8 cellular contexts compared by ENCODE assay signal in genomic region chr19:45615795-45616708, GRCh38. TPM values are rescaled to one million over a fixed set of nuclear protein-coding genes. Genes with fewer than 3 reads are reported as not detected.
DNase-seq lines count a peak whose midpoint lies in the region; ATAC-seq, FAIRE-seq and TF ChIP-seq lines count a peak whose summit lies in the region.

No MANE protein-coding gene starts in this region.

- H3K4me3 Mint-ChIP-seq in Caco-2 (ENCODE audit: unreplicated experiment) = no peak overlapping the region
- no peak overlapping the region for H3K4me3 Mint-ChIP-seq in activated T-cell treated with anti-CD3 and anti-CD28 coated beads, Interleukin-2, amount 50 U/mL, for 72 hours

- TF ChIP-seq CTCF in Caco-2 (IDR thresholded peaks at IDR 0.05; ENCODE audit: insufficient read depth in 1 of 2, low read depth in 1 of 2, low read length in 1 of 2, severe bottlenecking in 1 of 2, unreplicated experiment in 1 of 2) = no peak
- TF ChIP-seq CTCF in fibroblast of the aortic adventitia (IDR thresholded peaks at IDR 0.05; ENCODE audit: insufficient read depth, low read length) = no peak
- no peak for TF ChIP-seq CTCF in tibial artery (IDR thresholded peaks at IDR 0.05)

- CTCF ChIA-PET in Caco-2 (lab: Charles Lee) = interaction anchor here (0.7 to 3.4 kb wide), 4 partner anchors 25 to 130 kb away, joined by 3 to 27 read pairs (median 5); no protein-coding TSS in a partner anchor

- H3K9me3 ChIP-seq in Caco-2 (no peaks in the 10 kb centered on the region), tibial artery (no peaks in the 10 kb centered on the region)

- POLR2A ChIA-PET in Caco-2 (lab: Charles Lee) = interaction anchor here (0.5 to 1.2 kb wide), 2 partner anchors 25 to 1627 kb away, joined by 3 to 9 read pairs; no protein-coding TSS in a partner anchor

- H3K27ac Mint-ChIP-seq in Caco-2 (ENCODE audit: unreplicated experiment) = no peak overlapping the region
- peak overlapping the region; percentile 48 for H3K27ac Mint-ChIP-seq in activated T-cell treated with anti-CD3 and anti-CD28 coated beads, Interleukin-2, amount 50 U/mL, for 72 hours

- peaks cover 12% of the 10 kb centered on the region for H3K36me3 Mint-ChIP-seq in Caco-2 (ENCODE audit: insufficient read depth, unreplicated experiment)
- H3K36me3 Mint-ChIP-seq in activated T-cell treated with anti-CD3 and anti-CD28 coated beads, Interleukin-2, amount 50 U/mL, for 72 hours (ENCODE audit: insufficient read depth in 2 of 2) = peaks cover 16 to 43% of the 10 kb centered on the region in 2 donors

- H3K36me3 ChIP-seq in Caco-2 (ENCODE audit: control insufficient read depth, insufficient read depth, low read length) = no peaks in the 10 kb centered on the region; the same call in 1 of the 2 replicates
- peaks cover 64 to 93% (median 68%) of the 10 kb centered on the region in 3 donors for H3K36me3 ChIP-seq in tibial artery

- H3K4me1 Mint-ChIP-seq in Caco-2 (ENCODE audit: low read depth, unreplicated experiment) = peaks cover 9% of the 10 kb centered on the region
- H3K4me1 Mint-ChIP-seq in activated T-cell treated with anti-CD3 and anti-CD28 coated beads, Interleukin-2, amount 50 U/mL, for 72 hours (ENCODE audit: low read depth) = peaks cover 23% of the 10 kb centered on the region

- no peaks in the 10 kb centered on the region for H3K9me3 Mint-ChIP-seq in Caco-2 (ENCODE audit: unreplicated experiment)
- H3K9me3 Mint-ChIP-seq in activated T-cell treated with anti-CD3 and anti-CD28 coated beads, Interleukin-2, amount 50 U/mL, for 72 hours = no peaks in the 10 kb centered on the region

- no TSS peak for BruUV-seq in Caco-2 (replicated peaks; lab: Mats Ljungman, UMichigan)

- no peaks in the 10 kb centered on the region for H3K27me3 ChIP-seq in Caco-2 (replicated peaks; ENCODE audit: control insufficient read depth, insufficient read depth, low read length)
- H3K27me3 ChIP-seq in tibial artery = no peaks in the 10 kb centered on the region

- no peak for FAIRE-seq in RCC 7860 (lab: Jason Lieb, UNC)

- DNase-seq in Caco-2 (peak; percentile 78 to 86), HPDE6-E6E7 (ENCODE audit: extremely low spot score) (peak; percentile 82), RCC 7860 (ENCODE audit: low spot score) (peak; percentile 14), fibroblast of the aortic adventitia (ENCODE audit: low read depth) (peak; percentile 79), non-pigmented ciliary epithelial cell (ENCODE audit: low read depth) (peak; percentile 50), tibial artery (peak; percentile 59 to 81)
- peak; percentile 86 to 92 for DNase-seq in activated T-cell treated with anti-CD3 and anti-CD28 coated beads, Interleukin-2, amount 50 U/mL, for 72 hours

- peak; percentile 78 for ATAC-seq in activated T-cell treated with anti-CD3 and anti-CD28 coated beads, Interleukin-2, amount 50 U/mL, for 72 hours (replicated peaks in 1 of 2)
- no peak for ATAC-seq in HG02938 (IDR thresholded peaks at IDR 0.05; ENCODE audit: unreplicated experiment)

- H3K27me3 Mint-ChIP-seq in Caco-2 (ENCODE audit: insufficient read depth, unreplicated experiment) = no peaks in the 10 kb centered on the region
- H3K27me3 Mint-ChIP-seq in activated T-cell treated with anti-CD3 and anti-CD28 coated beads, Interleukin-2, amount 50 U/mL, for 72 hours (ENCODE audit: low read depth) = no peaks in the 10 kb centered on the region

- intact Hi-C loops in Caco-2 (cut with micrococcal nuclease; ENCODE audit: unreplicated experiment) = no loop called here
- intact Hi-C loops in tibial artery (cut with DNase I; ENCODE audit: low total_unique reads) = no loop called here

- H3K4me1 ChIP-seq in Caco-2 = 0 out of 2 replicates have a peak, but pooled peaks cover 10% of the 10 kb centered on the region
- no peaks in the 10 kb centered on the region for H3K4me1 ChIP-seq in tibial artery

- no peak overlapping the region for H3K4me3 ChIP-seq in Caco-2 (ENCODE audit: low read depth, low read length)
- H3K4me3 ChIP-seq in fibroblast of the aortic adventitia (ENCODE audit: low read depth, low read length) = no peak overlapping the region
- no peak overlapping the region for H3K4me3 ChIP-seq in tibial artery

- no peak overlapping the region for H3K27ac ChIP-seq in tibial artery

RNA-seq across cellular contexts. Expression of gene GPR4, which starts 14.0 kb away (rescaled TPM):
- not detected in 2 replicates for total RNA-seq in Caco-2 (2022)
- total RNA-seq in activated T-cell treated with anti-CD3 and anti-CD28 coated beads, Interleukin-2, amount 50 U/mL, for 72 hours = under 1 TPM in 1 of 2 donors, not detected in 1; 0.07 TPM
- total RNA-seq in fibroblast of the aortic adventitia (ENCODE audit: low replicate concordance) = 0.16 TPM in 1 of 2 replicates, not detected in the other

RNA-seq across cellular contexts. Expression of gene EML2, which starts 23.1 kb away (rescaled TPM):
- total RNA-seq in Caco-2 (2022) (33.9 and 38.8 TPM in 2 replicates), fibroblast of the aortic adventitia (ENCODE audit: low replicate concordance) (9.9 and 23.4 TPM in 2 replicates)
- total RNA-seq in activated T-cell treated with anti-CD3 and anti-CD28 coated beads, Interleukin-2, amount 50 U/mL, for 72 hours = 100 to 1,000 TPM; 149 to 190 TPM

RNA-seq across cellular contexts. Expression of gene OPA3, which starts 31.4 kb away (rescaled TPM):
- total RNA-seq in Caco-2 (2022) = 16.9 and 17.7 TPM in 2 replicates
- total RNA-seq in activated T-cell treated with anti-CD3 and anti-CD28 coated beads, Interleukin-2, amount 50 U/mL, for 72 hours = 10 to 100 TPM; 10.3 to 12.6 TPM
- total RNA-seq in fibroblast of the aortic adventitia (ENCODE audit: low replicate concordance) = 8.8 and 9.6 TPM in 2 replicates

RNA-seq across cellular contexts. Expression of gene GIPR, which starts 52.0 kb away (rescaled TPM):
- 2.6 and 4.6 TPM in 2 replicates for total RNA-seq in Caco-2 (2022)
- total RNA-seq in activated T-cell treated with anti-CD3 and anti-CD28 coated beads, Interleukin-2, amount 50 U/mL, for 72 hours = 10 to 100 TPM in 1 of 2 donors, 1 to 10 TPM in 1; 5.9 to 11.0 TPM
- total RNA-seq in fibroblast of the aortic adventitia (ENCODE audit: low replicate concordance) = 0.57 TPM in 1 of 2 replicates, not detected in the other

Comparison
In these comparisons a context has a peak if more than half of its experiments do, and no peak if none do; other contexts are left out.
1. DNase-seq: peak in every context shown above with its lines; median percentile 89 in activated T-cell treated with anti-CD3 and anti-CD28 coated beads, Interleukin-2, amount 50 U/mL, for 72 hours; 82 in Caco-2; 82 in HPDE6-E6E7; 79 in fibroblast of the aortic adventitia; 70 in tibial artery; 50 in non-pigmented ciliary epithelial cell; 14 in RCC 7860.